In the genomic region with DNA sequence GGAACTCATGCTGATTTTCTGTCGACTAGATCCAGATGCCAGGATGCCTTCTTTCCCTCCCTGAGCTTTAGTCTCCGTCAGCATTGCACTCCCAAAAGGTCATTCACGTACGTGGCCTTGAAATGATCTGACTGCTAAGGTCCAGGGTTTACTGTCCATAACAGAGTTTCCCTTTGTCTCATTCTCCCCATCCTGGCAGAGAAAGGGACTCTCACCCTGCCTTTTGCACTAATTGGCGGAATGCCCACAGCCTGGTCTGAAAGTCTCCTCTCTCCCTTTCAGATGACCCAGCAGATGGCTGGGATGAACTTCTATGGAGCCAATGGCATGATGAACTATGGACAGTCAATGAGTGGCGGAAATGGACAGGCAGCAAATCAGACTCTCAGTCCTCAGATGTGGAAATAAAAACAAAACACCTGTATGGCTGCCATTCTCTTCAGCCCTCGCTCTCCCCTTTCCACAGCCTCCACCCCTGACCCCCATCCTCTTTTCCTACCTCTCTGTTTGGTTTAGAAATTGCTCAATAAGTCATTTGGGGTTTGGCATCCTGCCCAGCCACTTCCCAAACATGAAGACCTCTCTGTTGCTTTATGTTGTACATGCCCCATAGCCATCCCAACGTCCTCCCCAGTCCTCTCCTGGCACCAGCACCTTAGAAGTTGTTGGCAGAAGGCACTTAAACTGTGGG, we compare ENCODE assay signal across 9 cellular contexts. TPM values are rescaled to one million over a fixed set of nuclear protein-coding genes. Genes with fewer than 3 reads are reported as not detected.
DNase-seq lines count a peak whose midpoint lies in the region; ATAC-seq and TF ChIP-seq lines count a peak whose summit lies in the region.
"Had no signal": no experiment of that assay in that cellular context is flagged by ENCODE, and none has a peak within 500 bp of the region (broad histone marks: within the 10 kb centered on the region; RNA-seq: fewer than 3 reads in every experiment).

No MANE protein-coding gene starts in this region.

- H3K36me3 Mint-ChIP-seq in activated naive CD8-positive, alpha-beta T cell treated with anti-CD3 and anti-CD28 coated beads for 36 hours: peaks cover 84% of the 10 kb centered on the region

- no peaks in the 10 kb centered on the region for H3K27me3 Mint-ChIP-seq in activated naive CD8-positive, alpha-beta T cell treated with anti-CD3 and anti-CD28 coated beads for 36 hours

- peak overlapping the region; percentile 11 for H3K27ac Mint-ChIP-seq in activated naive CD8-positive, alpha-beta T cell treated with anti-CD3 and anti-CD28 coated beads for 36 hours

- H3K4me1 Mint-ChIP-seq in activated naive CD8-positive, alpha-beta T cell treated with anti-CD3 and anti-CD28 coated beads for 36 hours: peaks cover 15% of the 10 kb centered on the region

- H3K9me3 Mint-ChIP-seq in activated naive CD8-positive, alpha-beta T cell treated with anti-CD3 and anti-CD28 coated beads for 36 hours: peaks cover 13% of the 10 kb centered on the region

- H3K4me3 Mint-ChIP-seq in activated naive CD8-positive, alpha-beta T cell treated with anti-CD3 and anti-CD28 coated beads for 36 hours: no peak overlapping the region

- DNase-seq in CD1c-positive myeloid dendritic cell (ENCODE audit: extremely low spot score) (peak; percentile 46), M059J (ENCODE audit: low read depth) (peak; percentile 52), medulla oblongata (ENCODE audit: extremely low spot score) (peak; percentile 80), GM10266 (ENCODE audit: extremely low spot score) (no peak), NCI-H510A (lab: John Stamatoyannopoulos, UW) (no peak)
- no peak for DNase-seq in activated naive CD8-positive, alpha-beta T cell treated with anti-CD3 and anti-CD28 coated beads for 36 hours
- DNase-seq in stimulated activated CD4-positive, alpha-beta T cell treated with anti-CD3 and anti-CD28 coated beads, Interleukin-4, amount 100 ng/mL, for 4 hours: no peak
- DNase-seq: amniotic stem cell had no signal

- no peak for ATAC-seq in GM18502 (IDR thresholded peaks at IDR 0.05; ENCODE audit: poor library complexity, unreplicated experiment)

- no peak for TF ChIP-seq CTCF in GM10266 (IDR thresholded peaks at IDR 0.05; ENCODE audit: control insufficient read depth, insufficient read depth, low read depth, missing control alignments)

RNA-seq across cellular contexts. Expression of a gene that starts 28.4 kb away (rescaled TPM):
- total RNA-seq in M059J (2014; rRNA removed; shearing (Covaris generic)): 2.2 and 2.5 TPM in 2 replicates
- total RNA-seq in activated naive CD8-positive, alpha-beta T cell treated with anti-CD3 and anti-CD28 coated beads for 36 hours: 1 to 10 TPM; 8.0 to 8.3 TPM

RNA-seq across cellular contexts. Expression of a gene that starts 48.3 kb away (rescaled TPM):
- total RNA-seq in M059J (2014; rRNA removed; shearing (Covaris generic)): 33.1 and 35.4 TPM in 2 replicates
- total RNA-seq in activated naive CD8-positive, alpha-beta T cell treated with anti-CD3 and anti-CD28 coated beads for 36 hours: 100 to 1,000 TPM; 160 to 162 TPM

RNA-seq across cellular contexts. Expression of a gene that starts 55.3 kb away (rescaled TPM):
- 3.6 and 4.4 TPM in 2 replicates for total RNA-seq in M059J (2014; rRNA removed; shearing (Covaris generic))
- 1 to 10 TPM; 4.2 to 4.6 TPM for total RNA-seq in activated naive CD8-positive, alpha-beta T cell treated with anti-CD3 and anti-CD28 coated beads for 36 hours

Comparison
In these comparisons a context has a peak if more than half of its experiments do, and no peak if none do; other contexts are left out.
1. DNase-seq: peak in CD1c-positive myeloid dendritic cell (single experiment), M059J (single experiment) and medulla oblongata (single experiment); none in activated naive CD8-positive, alpha-beta T cell treated with anti-CD3 and anti-CD28 coated beads for 36 hours (single experiment), GM10266 (single experiment), stimulated activated CD4-positive, alpha-beta T cell treated with anti-CD3 and anti-CD28 coated beads, Interleukin-4, amount 100 ng/mL, for 4 hours (0 of 2) and NCI-H510A (single experiment).